In genomic region chr11:64876835-64877341, GRCh38 we compare ENCODE assay signal across 8 cellular contexts. TPM values are rescaled to one million over a fixed set of nuclear protein-coding genes. Genes with fewer than 3 reads are reported as not detected.
DNase-seq lines count a peak whose midpoint lies in the region; ATAC-seq, FAIRE-seq and TF ChIP-seq lines count a peak whose summit lies in the region.

No MANE protein-coding gene starts in this region.

- peak overlapping the region; percentile 82 for H3K9ac ChIP-seq in SK-N-MC (ENCODE audit: insufficient read length)

- peaks cover 7% of the 10 kb centered on the region; the same call in 1 of the 2 replicates for H3K36me3 ChIP-seq in SK-N-MC (ENCODE audit: insufficient read depth, low read length)

- H3K27ac ChIP-seq in SK-N-MC = no peak overlapping the region

- no peaks in the 10 kb centered on the region for H3K9me3 ChIP-seq in SK-N-MC (ENCODE audit: low read depth, low read length)

- no peak for ATAC-seq in HG03354 (IDR thresholded peaks at IDR 0.05; ENCODE audit: poor library complexity, severe bottlenecking, unreplicated experiment)
- no peak for ATAC-seq in HG03139 (IDR thresholded peaks at IDR 0.05; ENCODE audit: unreplicated experiment)

- no peak for DNase-seq in GM12891 (ENCODE audit: insufficient read length, low spot score)
- no peak for DNase-seq in SK-N-MC (ENCODE audit: low read depth, low spot score)
- peak; percentile 72 for DNase-seq in fibroblast of gingiva (ENCODE audit: low read depth)
- DNase-seq in pons (ENCODE audit: low spot score) = peak; percentile 40
- no peak for DNase-seq in SHP77 (lab: John Stamatoyannopoulos, UW)
- DNase-seq in effector CD8-positive, alpha-beta T cell (lab: John Stamatoyannopoulos, UW) = no peak

- no peak for TF ChIP-seq POLR2A in GM12891 (IDR thresholded peaks at IDR 0.05; ENCODE audit: low read depth, low read length)

- peak overlapping the region; percentile 96 for H3K4me3 ChIP-seq in SK-N-MC

- FAIRE-seq in GM12891 (lab: Jason Lieb, UNC) = no peak

TF ChIP-seq in GM12891, 5 proteins besides CTCF, POLR2A, EP300 and RAD21:
- TF ChIP-seq POU2F2 (IDR thresholded peaks at IDR 0.05; ENCODE audit: low read depth, low read length) (no peak), POLR2AphosphoS5 (IDR thresholded peaks at IDR 0.05; ENCODE audit: low read depth, low read length) (0 out of 2 replicates have a peak, but pooled peaks have one; percentile 44)

RNA-seq across cellular contexts. Expression of gene EHD1, which starts 1.5 kb away (rescaled TPM):
- polyA plus RNA-seq in GM12891 (2012; ENCODE audit: low read depth, missing spikeins) = 84.7 TPM

RNA-seq across cellular contexts. Expression of gene CDC42BPG, which starts 32.4 kb away (rescaled TPM):
- polyA plus RNA-seq in GM12891 (2012; ENCODE audit: low read depth, missing spikeins) = 0.36 TPM

RNA-seq across cellular contexts. Expression of gene ATG2A, which starts 40.1 kb away (rescaled TPM):
- 8.2 TPM for polyA plus RNA-seq in GM12891 (2012; ENCODE audit: low read depth, missing spikeins)

RNA-seq across cellular contexts. Expression of gene PPP2R5B, which starts 47.6 kb away (rescaled TPM):
- 7.2 TPM for polyA plus RNA-seq in GM12891 (2012; ENCODE audit: low read depth, missing spikeins)

RNA-seq across cellular contexts. Expression of gene GPHA2, which starts 58.8 kb away (rescaled TPM):
- not detected for polyA plus RNA-seq in GM12891 (2012; ENCODE audit: low read depth, missing spikeins)

Comparison
In these comparisons a context has a peak if more than half of its experiments do, and no peak if none do; other contexts are left out.
1. DNase-seq: peak in fibroblast of gingiva (single experiment) and pons (single experiment); none in GM12891 (single experiment), SK-N-MC (single experiment), SHP77 (0 of 2) and effector CD8-positive, alpha-beta T cell (single experiment).